7 cellular contexts compared by ENCODE assay signal in genomic region chr12:57242329-57242690, GRCh38. TPM values are rescaled to one million over a fixed set of nuclear protein-coding genes. Genes with fewer than 3 reads are reported as not detected.
DNase-seq lines count a peak whose midpoint lies in the region; ATAC-seq and TF ChIP-seq lines count a peak whose summit lies in the region.

No MANE protein-coding gene starts in this region.

- H3K27ac ChIP-seq in HUES48 (ENCODE audit: low read depth, low read length), result no peak overlapping the region

- DNase-seq in NCI-H69 (lab: John Stamatoyannopoulos, UW) (peak; percentile 96), fibroblast of the aortic adventitia (ENCODE audit: low read depth) (no peak), kidney glomerular epithelial cell (lab: John Stamatoyannopoulos, UW) (no peak)

- H3K4me2 ChIP-seq in skeletal muscle satellite cell (ENCODE audit: low read length), result peak overlapping the region; percentile 64

- H3K36me3 ChIP-seq in HUES48 (ENCODE audit: control insufficient read depth, insufficient read depth, low read length) (no peaks in the 10 kb centered on the region), skeletal muscle satellite cell (ENCODE audit: insufficient read depth, low read length) (no peaks in the 10 kb centered on the region)

- H3K27me3 ChIP-seq in HUES48 (ENCODE audit: control insufficient read depth, insufficient read depth, low read length), result peaks cover 65% of the 10 kb centered on the region
- H3K27me3 ChIP-seq in skeletal muscle satellite cell (ENCODE audit: control insufficient read depth, insufficient read depth, low read length), result peaks cover 12% of the 10 kb centered on the region

- H3K4me1 ChIP-seq in HUES48 (ENCODE audit: control insufficient read depth, insufficient read depth, low read length) (peaks cover 33% of the 10 kb centered on the region), skeletal muscle satellite cell (ENCODE audit: control insufficient read depth, insufficient read depth, low read length) (peaks cover 49% of the 10 kb centered on the region)

- ATAC-seq in GM21737 (IDR thresholded peaks at IDR 0.05; ENCODE audit: unreplicated experiment) (no peak), GM21528 (IDR thresholded peaks at IDR 0.05; ENCODE audit: low FRiP score, unreplicated experiment) (no peak)

- H3K9me3 ChIP-seq in HUES48 (ENCODE audit: control insufficient read depth, insufficient read depth, low read length) (no peaks in the 10 kb centered on the region), skeletal muscle satellite cell (replicated peaks; ENCODE audit: low read length) (no peaks in the 10 kb centered on the region)

- H3K9ac ChIP-seq in HUES48 (ENCODE audit: low read depth, low read length) (no peak overlapping the region), skeletal muscle satellite cell (ENCODE audit: low read depth, low read length) (no peak overlapping the region)

- TF ChIP-seq CTCF in fibroblast of the aortic adventitia (IDR thresholded peaks at IDR 0.05; ENCODE audit: insufficient read depth, low read length), result no peak

- peak overlapping the region; percentile 64; the same call in 1 of the 2 replicates for H3K4me3 ChIP-seq in HUES48 (ENCODE audit: low read depth, low read length)
- peak overlapping the region; percentile 76 for H3K4me3 ChIP-seq in fibroblast of the aortic adventitia (ENCODE audit: low read depth, low read length)
- no peak overlapping the region for H3K4me3 ChIP-seq in skeletal muscle satellite cell (ENCODE audit: low read length)

RNA-seq across cellular contexts. Expression of gene STAC3, which starts 8.7 kb away (rescaled TPM):
- total RNA-seq in fibroblast of the aortic adventitia (ENCODE audit: low replicate concordance), result 0.90 and 3.8 TPM in 2 replicates
- total RNA-seq in skeletal muscle satellite cell (2012; rRNA removed), result under 0.01 and 4.8 TPM in 2 replicates

RNA-seq across cellular contexts. Expression of gene SHMT2, which starts 12.8 kb away (rescaled TPM):
- 233 and 303 TPM in 2 replicates for total RNA-seq in fibroblast of the aortic adventitia (ENCODE audit: low replicate concordance)
- total RNA-seq in skeletal muscle satellite cell (2012; rRNA removed), result 240 and 290 TPM in 2 replicates

RNA-seq across cellular contexts. Expression of gene NXPH4, which starts 25.7 kb away (rescaled TPM):
- 1.9 and 2.4 TPM in 2 replicates for total RNA-seq in fibroblast of the aortic adventitia (ENCODE audit: low replicate concordance)
- 1.3 and 2.2 TPM in 2 replicates for total RNA-seq in skeletal muscle satellite cell (2012; rRNA removed)
